In the genomic region with DNA sequence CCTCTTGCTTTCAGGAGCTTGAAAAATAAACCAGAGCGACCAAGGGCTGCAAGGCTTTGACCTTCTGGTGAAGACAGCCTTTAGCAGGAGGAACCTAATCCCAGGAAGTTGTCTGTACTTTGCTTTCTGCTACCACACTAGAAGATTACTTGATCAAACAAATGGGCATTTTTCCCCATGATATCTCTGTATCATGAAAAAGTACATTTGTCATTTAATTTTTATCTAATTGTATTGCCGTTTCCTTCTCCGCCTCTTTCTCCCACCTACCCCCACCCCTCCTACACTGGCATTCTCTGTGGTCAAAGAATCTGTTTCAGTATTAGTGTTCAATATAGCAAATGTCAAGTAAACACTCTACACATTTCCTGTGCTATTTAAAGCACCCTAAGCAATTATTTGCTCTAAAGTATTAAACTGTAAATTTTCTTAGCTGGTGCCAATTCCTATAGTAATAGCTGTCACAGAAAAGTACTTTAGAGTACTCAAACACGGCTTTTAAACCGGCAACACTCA, we compare ENCODE assay signal across 8 cellular contexts. TPM values are rescaled to one million over a fixed set of nuclear protein-coding genes. Genes with fewer than 3 reads are reported as not detected.
DNase-seq lines count a peak whose midpoint lies in the region; ATAC-seq and FAIRE-seq lines count a peak whose summit lies in the region.

No MANE protein-coding gene starts in this region.

- H3K27ac ChIP-seq in CD8-positive, alpha-beta memory T cell (ENCODE audit: low read depth, low read length), result peak overlapping the region; percentile 21

- peaks cover 58 to 87% (median 84%) of the 10 kb centered on the region in 3 donors for H3K4me1 Mint-ChIP-seq in CD8-positive, alpha-beta memory T cell
- peaks cover 39% of the 10 kb centered on the region for H3K4me1 Mint-ChIP-seq in activated naive CD8-positive, alpha-beta T cell treated with anti-CD3 and anti-CD28 coated beads, Interleukin-2, amount 10 ng/mL, durations not matched to agents 7 days and 5 days

- CTCF ChIA-PET in CD8-positive, alpha-beta memory T cell (lab: Charles Lee), result interaction anchor here (0.7 to 4.4 kb wide), 13 partner anchors 8 to 221 kb away, joined by 3 to 37 read pairs (median 4); a partner anchor contains a TSS

- H3K9me3 Mint-ChIP-seq in CD8-positive, alpha-beta memory T cell, result no peaks in the 10 kb centered on the region
- H3K9me3 Mint-ChIP-seq in activated naive CD8-positive, alpha-beta T cell treated with anti-CD3 and anti-CD28 coated beads, Interleukin-2, amount 10 ng/mL, durations not matched to agents 7 days and 5 days, result no peaks in the 10 kb centered on the region

- no peaks in the 10 kb centered on the region for H3K36me3 ChIP-seq in CD8-positive, alpha-beta memory T cell (ENCODE audit: insufficient read depth, low read length)

- DNase-seq in CD8-positive, alpha-beta memory T cell, result peak in 2 of 5 donors; percentile 44 to 69
- DNase-seq in activated naive CD8-positive, alpha-beta T cell treated with anti-CD3 and anti-CD28 coated beads, Interleukin-2, amount 10 ng/mL, durations not matched to agents 7 days and 5 days, result no peak
- DNase-seq in sciatic nerve (ENCODE audit: low spot score) (no peak), frontal cortex (ENCODE audit: low spot score in 2 of 2) (no peak), head of caudate nucleus (no peak)
- DNase-seq in effector CD8-positive, alpha-beta T cell (lab: John Stamatoyannopoulos, UW), result no peak

- peaks cover 37% of the 10 kb centered on the region for H3K4me1 ChIP-seq in CD8-positive, alpha-beta memory T cell (ENCODE audit: insufficient read depth, low read length)

- H3K36me3 Mint-ChIP-seq in CD8-positive, alpha-beta memory T cell, result peaks cover 0 to 28% (median 5%) of the 10 kb centered on the region in 3 donors
- H3K36me3 Mint-ChIP-seq in activated naive CD8-positive, alpha-beta T cell treated with anti-CD3 and anti-CD28 coated beads, Interleukin-2, amount 10 ng/mL, durations not matched to agents 7 days and 5 days, result peaks cover 16% of the 10 kb centered on the region

- H3K27me3 Mint-ChIP-seq in CD8-positive, alpha-beta memory T cell, result peaks cover 0 to 3% of the 10 kb centered on the region in 2 donors
- H3K27me3 Mint-ChIP-seq in activated naive CD8-positive, alpha-beta T cell treated with anti-CD3 and anti-CD28 coated beads, Interleukin-2, amount 10 ng/mL, durations not matched to agents 7 days and 5 days, result no peaks in the 10 kb centered on the region

- ATAC-seq in GM19452 (IDR thresholded peaks at IDR 0.05; ENCODE audit: unreplicated experiment) (peak; percentile 88), HG03442 (IDR thresholded peaks at IDR 0.05; ENCODE audit: unreplicated experiment) (peak; percentile 98), sciatic nerve (no peak)
- ATAC-seq in activated naive CD8-positive, alpha-beta T cell treated with anti-CD3 and anti-CD28 coated beads, Interleukin-2, amount 10 ng/mL, durations not matched to agents 7 days and 5 days (ENCODE audit: low read depth), result peak; percentile 89

- H3K4me3 Mint-ChIP-seq in CD8-positive, alpha-beta memory T cell, result peak overlapping the region; percentile 73 to 83 (median 79)
- peak overlapping the region; percentile 70 for H3K4me3 Mint-ChIP-seq in activated naive CD8-positive, alpha-beta T cell treated with anti-CD3 and anti-CD28 coated beads, Interleukin-2, amount 10 ng/mL, durations not matched to agents 7 days and 5 days

- H3K27me3 ChIP-seq in CD8-positive, alpha-beta memory T cell (ENCODE audit: insufficient read depth, low read length, poor library complexity, severe bottlenecking), result no peaks in the 10 kb centered on the region

- POLR2A ChIA-PET in CD8-positive, alpha-beta memory T cell (lab: Charles Lee), result interaction anchor here (0.6 to 2.6 kb wide), 7 partner anchors 8 to 425 kb away, joined by 3 to 27 read pairs (median 13); a partner anchor contains a TSS
- POLR2A ChIA-PET in activated naive CD8-positive, alpha-beta T cell treated with anti-CD3 and anti-CD28 coated beads, Interleukin-2, amount 10 ng/mL, durations not matched to agents 7 days and 5 days (lab: Charles Lee), result interaction anchor here (0.7 to 3.5 kb wide), 7 partner anchors 9 to 250 kb away, joined by 3 to 11 read pairs (median 4); a partner anchor contains a TSS

- H3K9me3 ChIP-seq in CD8-positive, alpha-beta memory T cell (ENCODE audit: low read length), result no peaks in the 10 kb centered on the region

- peak overlapping the region; percentile 76 to 96 (median 88) for H3K27ac Mint-ChIP-seq in CD8-positive, alpha-beta memory T cell
- H3K27ac Mint-ChIP-seq in activated naive CD8-positive, alpha-beta T cell treated with anti-CD3 and anti-CD28 coated beads, Interleukin-2, amount 10 ng/mL, durations not matched to agents 7 days and 5 days, result peak overlapping the region; percentile 74

- FAIRE-seq in frontal cortex (lab: Jason Lieb, UNC), result no peak

- intact Hi-C loops in sciatic nerve (cut with DNase I) (no loop called here), head of caudate nucleus (cut with DNase I) (no loop called here)

- no peak overlapping the region for H3K4me3 ChIP-seq in CD8-positive, alpha-beta memory T cell (ENCODE audit: low read length)

RNA-seq across cellular contexts. Expression of a gene that starts 29.7 kb away (rescaled TPM):
- total RNA-seq in CD8-positive, alpha-beta memory T cell, result 100 to 1,000 TPM; 111 to 114 TPM
- 20.0 TPM for polyA plus RNA-seq in CD8-positive, alpha-beta memory T cell
- 10 to 100 TPM; 63.6 to 67.2 TPM for total RNA-seq in activated naive CD8-positive, alpha-beta T cell treated with anti-CD3 and anti-CD28 coated beads, Interleukin-2, amount 10 ng/mL, durations not matched to agents 7 days and 5 days
- total RNA-seq in sciatic nerve, result 70.0 TPM
- total RNA-seq in frontal cortex, result 52.2 TPM
